Comparison of ENCODE assay signal across 8 cellular contexts in the genomic region with DNA sequence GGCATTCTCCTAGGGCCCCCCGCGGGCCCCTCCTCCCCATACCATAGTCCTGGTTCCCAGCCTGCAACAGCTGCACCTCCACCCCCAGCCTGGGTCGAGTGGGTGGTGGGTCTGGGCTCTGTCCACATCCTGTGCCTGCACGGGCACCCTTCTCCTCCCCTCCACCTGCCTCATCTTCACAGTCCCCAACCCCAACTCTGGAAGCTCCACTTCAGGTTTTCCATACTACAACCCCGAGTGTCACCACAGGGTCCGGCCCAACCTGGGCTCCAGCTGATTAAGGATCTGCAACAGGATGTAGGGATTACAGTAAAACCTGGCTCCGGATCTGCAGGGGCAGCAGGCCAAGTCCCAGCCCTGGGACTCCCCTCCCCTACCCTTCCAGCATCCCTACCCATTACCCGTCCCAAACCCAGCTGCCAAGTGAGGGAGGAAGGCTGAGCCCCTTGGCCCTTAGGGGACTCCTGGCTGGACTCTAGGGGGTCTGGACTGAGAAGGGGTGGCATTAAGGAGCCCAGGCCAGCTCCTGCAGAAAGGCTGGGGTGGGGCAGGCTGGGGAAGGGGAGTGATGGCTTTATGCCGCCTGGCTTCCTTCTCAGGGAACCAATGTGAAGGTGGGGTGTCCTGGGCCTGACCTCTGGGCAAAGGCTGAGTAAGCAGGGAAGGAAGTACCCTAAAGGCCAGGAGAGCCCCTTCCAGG.
DNase-seq lines count a peak whose midpoint lies in the region; ATAC-seq and TF ChIP-seq lines count a peak whose summit lies in the region.

No MANE protein-coding gene starts in this region.

- DNase-seq in DMS 273 treated with DMSO at 0.1 percent for 48 hours (lab: John Stamatoyannopoulos, UW) (peak; percentile 84), Kasumi-1 (lab: John Stamatoyannopoulos, UW) (peak; percentile 43 to 59), UCSD-AML1 (lab: John Stamatoyannopoulos, UW; ENCODE audit: unreplicated experiment) (peak; percentile 69), kidney epithelial cell (ENCODE audit: low read depth) (peak; percentile 35), SIG-M5 treated with dmso at 0.1 percent for 504 hours (lab: John Stamatoyannopoulos, UW; ENCODE audit: unreplicated experiment) (no peak)
- no peak for DNase-seq in activated T-cell treated with anti-CD3 and anti-CD28 coated beads, Interleukin-2, amount 50 U/mL, for 72 hours

- H3K9me3 Mint-ChIP-seq in activated T-cell treated with anti-CD3 and anti-CD28 coated beads, Interleukin-2, amount 50 U/mL, for 72 hours: no peaks in the 10 kb centered on the region

- no peaks in the 10 kb centered on the region for H3K27me3 ChIP-seq in kidney epithelial cell (ENCODE audit: control insufficient read depth, insufficient read depth, low read length)

- ATAC-seq in activated T-cell treated with anti-CD3 and anti-CD28 coated beads, Interleukin-2, amount 50 U/mL, for 72 hours (replicated peaks in 1 of 2): no peak
- ATAC-seq in GM21825 (IDR thresholded peaks at IDR 0.05; ENCODE audit: unreplicated experiment) (no peak), GM18502 (IDR thresholded peaks at IDR 0.05; ENCODE audit: poor library complexity, unreplicated experiment) (no peak)

- peaks cover 4% of the 10 kb centered on the region for H3K4me1 Mint-ChIP-seq in activated T-cell treated with anti-CD3 and anti-CD28 coated beads, Interleukin-2, amount 50 U/mL, for 72 hours (ENCODE audit: low read depth)

- TF ChIP-seq CTCF in kidney epithelial cell (IDR thresholded peaks at IDR 0.05; ENCODE audit: insufficient read depth, low read length, poor library complexity, severe bottlenecking): no peak

- no peak overlapping the region for H3K4me3 Mint-ChIP-seq in activated T-cell treated with anti-CD3 and anti-CD28 coated beads, Interleukin-2, amount 50 U/mL, for 72 hours

- no peaks in the 10 kb centered on the region for H3K27me3 Mint-ChIP-seq in activated T-cell treated with anti-CD3 and anti-CD28 coated beads, Interleukin-2, amount 50 U/mL, for 72 hours (ENCODE audit: low read depth)

- no peak overlapping the region for H3K4me3 ChIP-seq in kidney epithelial cell (ENCODE audit: low read depth, low read length)

- no peaks in the 10 kb centered on the region for H3K36me3 Mint-ChIP-seq in activated T-cell treated with anti-CD3 and anti-CD28 coated beads, Interleukin-2, amount 50 U/mL, for 72 hours (ENCODE audit: insufficient read depth in 2 of 2)

- H3K36me3 ChIP-seq in kidney epithelial cell (ENCODE audit: control insufficient read depth, insufficient read depth, low read length): no peaks in the 10 kb centered on the region

- no peak overlapping the region for H3K27ac Mint-ChIP-seq in activated T-cell treated with anti-CD3 and anti-CD28 coated beads, Interleukin-2, amount 50 U/mL, for 72 hours

Comparison
In these comparisons a context has a peak if more than half of its experiments do, and no peak if none do; other contexts are left out.
1. DNase-seq: peak in DMS 273 treated with DMSO at 0.1 percent for 48 hours (single experiment), Kasumi-1 (2 of 2), UCSD-AML1 (single experiment) and kidney epithelial cell (single experiment); none in SIG-M5 treated with dmso at 0.1 percent for 504 hours (single experiment) and activated T-cell treated with anti-CD3 and anti-CD28 coated beads, Interleukin-2, amount 50 U/mL, for 72 hours (0 of 2).